ENCODE assay signal across 20 cellular contexts in genomic region chr19:5799247-5800241, GRCh38. TPM values are rescaled to one million over a fixed set of nuclear protein-coding genes. Genes with fewer than 3 reads are reported as not detected.
DNase-seq lines count a peak whose midpoint lies in the region; ATAC-seq, FAIRE-seq and TF ChIP-seq lines count a peak whose summit lies in the region.
"Had no signal": no experiment of that assay in that cellular context is flagged by ENCODE, and none has a peak within 500 bp of the region (broad histone marks: within the 10 kb centered on the region; RNA-seq: fewer than 3 reads in every experiment).

No MANE protein-coding gene starts in this region.

- H3K4me1 ChIP-seq in left ventricle myocardium inferior (peaks cover 32% of the 10 kb centered on the region), small intestine (ENCODE audit: control insufficient read depth in 2 of 2, insufficient read depth in 1 of 2, low read depth in 1 of 2, low read length in 1 of 2) (peaks cover 0 to 7% of the 10 kb centered on the region in 2 donors)

- H3K4me3 ChIP-seq in left ventricle myocardium inferior, result no peak overlapping the region
- H3K4me3 ChIP-seq in small intestine (ENCODE audit: low read depth in 1 of 2, low read length in 2 of 2), result no peak overlapping the region
- H3K4me3 ChIP-seq: upper lobe of right lung had no signal

- no peak for TF ChIP-seq CTCF in left ventricle myocardium inferior (IDR thresholded peaks at IDR 0.05; ENCODE audit: borderline replicate concordance)

- intact Hi-C loops in left ventricle myocardium inferior (cut with micrococcal nuclease), result no loop called here

- no peaks in the 10 kb centered on the region for H3K9me3 ChIP-seq in left ventricle myocardium inferior (replicated peaks)
- no peaks in the 10 kb centered on the region for H3K9me3 ChIP-seq in small intestine (ENCODE audit: control insufficient read depth, low read depth)
- H3K9me3 ChIP-seq: upper lobe of right lung had no signal

- peak overlapping the region in 1 of 5 donors; percentile 40 for H3K4me3 Mint-ChIP-seq in immature natural killer cell
- H3K4me3 Mint-ChIP-seq: activated T-cell treated with anti-CD3 and anti-CD28 coated beads, Interleukin-2, amount 50 U/mL, for 24 hours; CD4-positive, alpha-beta T cell; stimulated activated memory B cell treated with anti-CD40 and anti-IgM and Interleukin-4, amounts not matched to agents 10 μg/mL and 1 μg/mL and 100 μg/mL, for 72 hours; T-helper 1 cell treated with Interleukin-12 subunit alpha and Interleukin-12 subunit beta and Interleukin-4 antibody, amounts not matched to agents 30 μg/mL and 1 μg/mL, for 36 hours had no signal

- no peak for FAIRE-seq in small intestine (lab: Jason Lieb, UNC)
- FAIRE-seq: keratinocyte, RCC 7860 had no signal

- H3K27ac ChIP-seq in left ventricle myocardium inferior (replicated peaks) (peak overlapping the region; percentile 52), small intestine (ENCODE audit: low read depth in 1 of 2, low read length in 1 of 2) (peak overlapping the region in 1 of 2 donors; percentile 3)
- H3K27ac ChIP-seq: upper lobe of right lung had no signal

- H3K27ac Mint-ChIP-seq in immature natural killer cell, result no peak overlapping the region
- H3K27ac Mint-ChIP-seq: activated T-cell treated with anti-CD3 and anti-CD28 coated beads, Interleukin-2, amount 50 U/mL, for 24 hours; CD4-positive, alpha-beta T cell; stimulated activated memory B cell treated with anti-CD40 and anti-IgM and Interleukin-4, amounts not matched to agents 10 μg/mL and 1 μg/mL and 100 μg/mL, for 72 hours; T-helper 1 cell treated with Interleukin-12 subunit alpha and Interleukin-12 subunit beta and Interleukin-4 antibody, amounts not matched to agents 30 μg/mL and 1 μg/mL, for 36 hours had no signal

- H3K27me3 ChIP-seq in left ventricle myocardium inferior (ENCODE audit: low read depth), result peaks cover 68% of the 10 kb centered on the region
- H3K27me3 ChIP-seq in small intestine (ENCODE audit: control insufficient read depth in 2 of 2, insufficient read depth in 2 of 2, low read length in 2 of 2), result peaks cover 0 to 3% of the 10 kb centered on the region in 2 donors

- H3K36me3 ChIP-seq in left ventricle myocardium inferior (no peaks in the 10 kb centered on the region), small intestine (ENCODE audit: control insufficient read depth in 2 of 2, insufficient read depth in 2 of 2, low read length in 2 of 2) (no peaks in the 10 kb centered on the region)
- H3K36me3 ChIP-seq: upper lobe of right lung had no signal

- H3K9me3 Mint-ChIP-seq in immature natural killer cell, result peaks cover 0 to 3% (median 0%) of the 10 kb centered on the region in 6 donors
- H3K9me3 Mint-ChIP-seq: activated T-cell treated with anti-CD3 and anti-CD28 coated beads, Interleukin-2, amount 50 U/mL, for 24 hours; CD4-positive, alpha-beta T cell; T-helper 1 cell treated with Interleukin-12 subunit alpha and Interleukin-12 subunit beta and Interleukin-4 antibody, amounts not matched to agents 30 μg/mL and 1 μg/mL, for 36 hours had no signal

- peaks cover 8 to 20% of the 10 kb centered on the region in 2 donors for H3K4me1 Mint-ChIP-seq in immature natural killer cell

- DNase-seq in DMS153 (lab: John Stamatoyannopoulos, UW) (peak; percentile 14), DMS153 treated with DMSO at 0.1 percent for 48 hours (lab: John Stamatoyannopoulos, UW; ENCODE audit: unreplicated experiment) (no peak), left ventricle myocardium inferior (peak; percentile 45), small intestine (peak; percentile 45), immature natural killer cell (no peak), anterior cingulate cortex (lab: John Stamatoyannopoulos, UW) (no peak), NOMO-1 treated with dmso at 0.1 percent for 144 hours (lab: John Stamatoyannopoulos, UW; ENCODE audit: unreplicated experiment) (no peak)
- DNase-seq: 8988T; activated CD4-positive, alpha-beta T cell treated with anti-CD3 and anti-CD28 coated beads, Interleukin-2, amount 50 U/mL, for 1 hour; activated T-cell treated with anti-CD3 and anti-CD28 coated beads, Interleukin-2, amount 50 U/mL, for 24 hours; CD4-positive, alpha-beta T cell; GDM1; stimulated activated CD4-positive, alpha-beta T cell treated with anti-CD3 and anti-CD28 coated beads, Interleukin-4, amount 100 ng/mL, for 4 hours; upper lobe of right lung had no signal

- ATAC-seq in SK-N-SH treated with all-trans-retinoic acid at 6 μM for 48 hours, result no peak
- ATAC-seq: stimulated activated memory B cell treated with anti-CD40 and anti-IgM and Interleukin-4, amounts not matched to agents 10 μg/mL and 1 μg/mL and 100 μg/mL, for 72 hours; upper lobe of right lung had no signal

- H3K27me3 Mint-ChIP-seq in immature natural killer cell (ENCODE audit: low read depth in 3 of 3), result peaks cover 16 to 25% (median 16%) of the 10 kb centered on the region in 3 donors

- WGBS in small intestine, 3 donors, result 23 to 56% (median 38%) methylated on average over 37 of the region's 37 CpGs

- H3K36me3 Mint-ChIP-seq in immature natural killer cell, result no peaks in the 10 kb centered on the region
- H3K36me3 Mint-ChIP-seq: stimulated activated memory B cell treated with anti-CD40 and anti-IgM and Interleukin-4, amounts not matched to agents 10 μg/mL and 1 μg/mL and 100 μg/mL, for 72 hours had no signal

TF ChIP-seq in SK-N-SH treated with all-trans-retinoic acid at 6 μM for 48 hours, 23 proteins besides CTCF, POLR2A, EP300 and RAD21:
- no peak for TF ChIP-seq OSR1 (CRISPR knock-in tag; IDR thresholded peaks at IDR 0.05)
- no peak for TF ChIP-seq ZFP30 (CRISPR knock-in tag; IDR thresholded peaks at IDR 0.05)
- TF ChIP-seq BACH2 (CRISPR knock-in tag; IDR thresholded peaks at IDR 0.05; ENCODE audit: borderline replicate concordance), result no peak
- TF ChIP-seq SNAI2 (CRISPR knock-in tag; IDR thresholded peaks at IDR 0.05), result 0 out of 2 replicates have a peak, but pooled peaks have one; percentile 36
- TF ChIP-seq CSDC2 (CRISPR knock-in tag; IDR thresholded peaks at IDR 0.05), result no peak
- TF ChIP-seq TCF4 (CRISPR knock-in tag; IDR thresholded peaks at IDR 0.05; ENCODE audit: borderline replicate concordance), result peak; percentile 80
- TF ChIP-seq, protein P1, sequence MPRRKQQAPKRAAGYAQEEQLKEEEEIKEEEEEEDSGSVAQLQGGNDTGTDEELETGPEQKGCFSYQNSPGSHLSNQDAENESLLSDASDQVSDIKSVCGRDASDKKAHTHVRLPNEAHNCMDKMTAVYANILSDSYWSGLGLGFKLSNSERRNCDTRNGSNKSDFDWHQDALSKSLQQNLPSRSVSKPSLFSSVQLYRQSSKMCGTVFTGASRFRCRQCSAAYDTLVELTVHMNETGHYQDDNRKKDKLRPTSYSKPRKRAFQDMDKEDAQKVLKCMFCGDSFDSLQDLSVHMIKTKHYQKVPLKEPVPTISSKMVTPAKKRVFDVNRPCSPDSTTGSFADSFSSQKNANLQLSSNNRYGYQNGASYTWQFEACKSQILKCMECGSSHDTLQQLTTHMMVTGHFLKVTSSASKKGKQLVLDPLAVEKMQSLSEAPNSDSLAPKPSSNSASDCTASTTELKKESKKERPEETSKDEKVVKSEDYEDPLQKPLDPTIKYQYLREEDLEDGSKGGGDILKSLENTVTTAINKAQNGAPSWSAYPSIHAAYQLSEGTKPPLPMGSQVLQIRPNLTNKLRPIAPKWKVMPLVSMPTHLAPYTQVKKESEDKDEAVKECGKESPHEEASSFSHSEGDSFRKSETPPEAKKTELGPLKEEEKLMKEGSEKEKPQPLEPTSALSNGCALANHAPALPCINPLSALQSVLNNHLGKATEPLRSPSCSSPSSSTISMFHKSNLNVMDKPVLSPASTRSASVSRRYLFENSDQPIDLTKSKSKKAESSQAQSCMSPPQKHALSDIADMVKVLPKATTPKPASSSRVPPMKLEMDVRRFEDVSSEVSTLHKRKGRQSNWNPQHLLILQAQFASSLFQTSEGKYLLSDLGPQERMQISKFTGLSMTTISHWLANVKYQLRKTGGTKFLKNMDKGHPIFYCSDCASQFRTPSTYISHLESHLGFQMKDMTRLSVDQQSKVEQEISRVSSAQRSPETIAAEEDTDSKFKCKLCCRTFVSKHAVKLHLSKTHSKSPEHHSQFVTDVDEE (CRISPR knock-in tag; IDR thresholded peaks at IDR 0.05), result peak; percentile 68; the same call in 1 of the 2 replicates
- no peak for TF ChIP-seq RARB (CRISPR knock-in tag; IDR thresholded peaks at IDR 0.05)
- no peak for TF ChIP-seq ARNTL (CRISPR knock-in tag; IDR thresholded peaks at IDR 0.05; ENCODE audit: borderline replicate concordance, low read depth)

RNA-seq across cellular contexts. Expression of gene NRTN, which starts 5.3 kb away (rescaled TPM):
- total RNA-seq in left ventricle myocardium inferior, result 22.8 TPM
- 1 to 10 TPM in 2 of 3 donors, not detected in 1; 2.9 to 3.0 TPM for polyA plus RNA-seq in small intestine
- polyA plus RNA-seq in immature natural killer cell, result under 1 TPM in 1 of 3 donors, not detected in 2; 0.56 TPM
- total RNA-seq: glomerular endothelial cell had no signal
- polyA plus RNA-seq: keratinocyte had no signal

RNA-seq across cellular contexts. Expression of gene DUS3L, which starts 8.6 kb away (rescaled TPM):
- total RNA-seq in left ventricle myocardium inferior, result 14.1 TPM
- polyA plus RNA-seq in small intestine, result 10 to 100 TPM; 41.2 to 43.8 (median 42.6) TPM
- polyA plus RNA-seq in immature natural killer cell, result 10 to 100 TPM; 21.2 to 42.5 (median 33.4) TPM

RNA-seq across cellular contexts. Expression of gene PRR22, which starts 15.0 kb away (rescaled TPM):
- 1.1 TPM for total RNA-seq in left ventricle myocardium inferior
- polyA plus RNA-seq in small intestine, result 1 to 10 TPM; 9.0 to 9.7 (median 9.4) TPM
- polyA plus RNA-seq in immature natural killer cell, result not detected

RNA-seq across cellular contexts. Expression of gene FUT6, which starts 40.0 kb away (rescaled TPM):
- total RNA-seq in left ventricle myocardium inferior, result not detected
- polyA plus RNA-seq in small intestine (10 to 100 TPM; 22.4 to 34.6 (median 23.9) TPM), immature natural killer cell (not detected)
- total RNA-seq: glomerular endothelial cell had no signal
- polyA plus RNA-seq: keratinocyte had no signal

RNA-seq across cellular contexts. Expression of gene FUT3, which starts 51.7 kb away (rescaled TPM):
- not detected for total RNA-seq in left ventricle myocardium inferior
- 100 to 1,000 TPM in 1 of 3 donors, 10 to 100 TPM in 2; 47.0 to 114 (median 50.1) TPM for polyA plus RNA-seq in small intestine
- not detected for polyA plus RNA-seq in immature natural killer cell
- total RNA-seq: glomerular endothelial cell had no signal

Comparison
In these comparisons a context has a peak if more than half of its experiments do, and no peak if none do; other contexts are left out.
1. DNase-seq: peak in DMS153 (single experiment), left ventricle myocardium inferior (single experiment) and small intestine (single experiment); none in DMS153 treated with DMSO at 0.1 percent for 48 hours (single experiment), immature natural killer cell (0 of 3), anterior cingulate cortex (0 of 58) and NOMO-1 treated with dmso at 0.1 percent for 144 hours (single experiment).
2. RNA of gene PRR22, which starts 15.0 kb away (polyA plus RNA-seq): 9.0 to 9.7 TPM in small intestine; not detected in immature natural killer cell; every median in the first group is over 4 times any median in the second.